In the genomic region with DNA sequence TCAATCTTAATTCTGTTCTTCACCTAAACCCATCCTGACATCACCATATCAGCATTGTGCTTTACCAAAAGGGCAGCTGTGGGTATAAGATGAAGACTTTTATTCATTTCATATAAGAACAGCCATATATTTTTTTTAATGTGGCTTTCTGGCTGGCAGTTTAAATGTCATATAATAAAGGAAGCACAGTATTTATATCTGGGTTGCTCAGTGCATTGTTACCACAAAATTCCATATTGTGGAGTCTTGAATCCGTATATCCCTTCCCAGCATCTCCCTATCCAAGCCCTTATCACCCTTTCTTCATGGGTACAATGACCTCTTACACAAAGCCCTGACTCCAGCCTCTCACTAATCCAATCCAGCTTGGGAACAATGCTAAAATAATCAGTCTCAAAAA, we compare ENCODE assay signal across 29 cellular contexts.
"Had no signal": no experiment of that assay in that cellular context is flagged by ENCODE, and none has a peak within 500 bp of the region (broad histone marks: within the 10 kb centered on the region; RNA-seq: fewer than 3 reads in every experiment).

No MANE protein-coding gene starts in this region.

- H3K4me3 Mint-ChIP-seq: activated CD4-positive, alpha-beta memory T cell treated with anti-CD3 and anti-CD28 coated beads for 36 hours; activated CD4-positive, alpha-beta T cell treated with anti-CD3 and anti-CD28 coated beads for 36 hours; activated CD4-positive, alpha-beta T cell treated with anti-CD3 and anti-CD28 coated beads, Interleukin-2, amount 10 ng/mL, durations not matched to agents 24 days and 14 days; activated naive CD4-positive, alpha-beta T cell treated with anti-CD3 and anti-CD28 coated beads, Interleukin-2, amount 10 ng/mL, durations not matched to agents 7 days and 5 days; activated naive CD8-positive, alpha-beta T cell treated with anti-CD3 and anti-CD28 coated beads, Interleukin-2, amount 10 ng/mL, durations not matched to agents 7 days and 5 days; activated T-cell treated with anti-CD3 and anti-CD28 coated beads, Interleukin-2, amount 50 U/mL, for 24 hours; activated T-cell treated with anti-CD3 and anti-CD28 coated beads, Interleukin-2, amount 50 U/mL, for 72 hours; brain; endodermal cell had no signal

- H3K4me3 ChIP-seq: ascending aorta, breast epithelium, cardiac muscle cell, colonic mucosa, gastrocnemius medialis, heart left ventricle had no signal

- DNase-seq: activated CD4-positive, alpha-beta memory T cell treated with anti-CD3 and anti-CD28 coated beads for 36 hours; activated CD4-positive, alpha-beta T cell treated with anti-CD3 and anti-CD28 coated beads for 36 hours; activated CD4-positive, alpha-beta T cell treated with anti-CD3 and anti-CD28 coated beads, Interleukin-2, amount 10 ng/mL, durations not matched to agents 24 days and 14 days; activated CD4-positive, CD25-positive, alpha-beta regulatory T cell; activated CD4-positive, CD25-positive, alpha-beta regulatory T cell treated with anti-CD3 and anti-CD28 coated beads, Interleukin-2, amount 50 U/mL, for 72 hours; activated CD8-positive, alpha-beta memory T cell treated with anti-CD3 and anti-CD28 coated beads, Interleukin-2, amount 50 U/mL, for 48 hours; activated gamma-delta T cell; activated naive CD4-positive, alpha-beta T cell; activated naive CD4-positive, alpha-beta T cell treated with anti-CD3 and anti-CD28 coated beads, Interleukin-2, amount 10 ng/mL, durations not matched to agents 7 days and 5 days; activated naive CD8-positive, alpha-beta T cell treated with anti-CD3 and anti-CD28 coated beads, Interleukin-2, amount 10 ng/mL, durations not matched to agents 7 days and 5 days; activated T-cell treated with anti-CD3 and anti-CD28 coated beads for 4 hours; activated T-cell treated with anti-CD3 and anti-CD28 coated beads, Interleukin-2, amount 50 U/mL, for 24 hours; activated T-cell treated with anti-CD3 and anti-CD28 coated beads, Interleukin-2, amount 50 U/mL, for 72 hours; central memory CD4-positive, alpha-beta T cell; cerebellar nuclear complex; colonic mucosa; effector memory CD4-positive, alpha-beta T cell; endodermal cell; foreskin fibroblast; gastrocnemius medialis; glutamatergic neuron; heart left ventricle; T-helper 1 cell; T-helper 2 cell had no signal

- H3K9me3 ChIP-seq: ascending aorta, breast epithelium, colonic mucosa, gastrocnemius medialis, heart left ventricle had no signal

- H3K27ac ChIP-seq: ascending aorta, breast epithelium, cardiac muscle cell, colonic mucosa, gastrocnemius medialis, heart left ventricle had no signal

- H3K36me3 ChIP-seq: ascending aorta, breast epithelium, cardiac muscle cell, colonic mucosa, gastrocnemius medialis, heart left ventricle had no signal

- H3K27me3 Mint-ChIP-seq: activated CD4-positive, alpha-beta T cell treated with anti-CD3 and anti-CD28 coated beads for 36 hours; activated naive CD4-positive, alpha-beta T cell treated with anti-CD3 and anti-CD28 coated beads, Interleukin-2, amount 10 ng/mL, durations not matched to agents 7 days and 5 days; brain had no signal

- H3K27me3 ChIP-seq: ascending aorta, breast epithelium, cardiac muscle cell, colonic mucosa, gastrocnemius medialis, heart left ventricle had no signal

- ATAC-seq: activated CD4-positive, alpha-beta T cell treated with anti-CD3 and anti-CD28 coated beads for 36 hours; activated naive CD4-positive, alpha-beta T cell treated with anti-CD3 and anti-CD28 coated beads, Interleukin-2, amount 50 U/mL, for 72 hours; activated T-cell treated with anti-CD3 and anti-CD28 coated beads, Interleukin-2, amount 50 U/mL, for 72 hours; gastrocnemius medialis; heart left ventricle had no signal

- H3K4me1 Mint-ChIP-seq: activated CD4-positive, alpha-beta T cell treated with anti-CD3 and anti-CD28 coated beads for 36 hours; activated CD4-positive, alpha-beta T cell treated with anti-CD3 and anti-CD28 coated beads, Interleukin-2, amount 10 ng/mL, durations not matched to agents 24 days and 14 days; activated naive CD4-positive, alpha-beta T cell treated with anti-CD3 and anti-CD28 coated beads, Interleukin-2, amount 10 ng/mL, durations not matched to agents 7 days and 5 days; activated naive CD8-positive, alpha-beta T cell treated with anti-CD3 and anti-CD28 coated beads, Interleukin-2, amount 10 ng/mL, durations not matched to agents 7 days and 5 days had no signal

- H3K27ac Mint-ChIP-seq: activated CD4-positive, alpha-beta memory T cell treated with anti-CD3 and anti-CD28 coated beads for 36 hours; activated CD4-positive, alpha-beta T cell treated with anti-CD3 and anti-CD28 coated beads for 36 hours; activated CD4-positive, alpha-beta T cell treated with anti-CD3 and anti-CD28 coated beads, Interleukin-2, amount 10 ng/mL, durations not matched to agents 24 days and 14 days; activated naive CD4-positive, alpha-beta T cell treated with anti-CD3 and anti-CD28 coated beads, Interleukin-2, amount 10 ng/mL, durations not matched to agents 7 days and 5 days; activated naive CD4-positive, alpha-beta T cell treated with anti-CD3 and anti-CD28 coated beads, Interleukin-2, amount 50 U/mL, for 72 hours; activated naive CD8-positive, alpha-beta T cell treated with anti-CD3 and anti-CD28 coated beads, Interleukin-2, amount 10 ng/mL, durations not matched to agents 7 days and 5 days; activated T-cell treated with anti-CD3 and anti-CD28 coated beads, Interleukin-2, amount 50 U/mL, for 24 hours; activated T-cell treated with anti-CD3 and anti-CD28 coated beads, Interleukin-2, amount 50 U/mL, for 72 hours; brain; endodermal cell had no signal

- H3K36me3 Mint-ChIP-seq: activated CD4-positive, alpha-beta memory T cell treated with anti-CD3 and anti-CD28 coated beads for 36 hours; activated naive CD4-positive, alpha-beta T cell treated with anti-CD3 and anti-CD28 coated beads, Interleukin-2, amount 10 ng/mL, durations not matched to agents 7 days and 5 days; activated naive CD4-positive, alpha-beta T cell treated with anti-CD3 and anti-CD28 coated beads, Interleukin-2, amount 50 U/mL, for 72 hours; activated naive CD8-positive, alpha-beta T cell treated with anti-CD3 and anti-CD28 coated beads, Interleukin-2, amount 10 ng/mL, durations not matched to agents 7 days and 5 days; brain had no signal

- H3K4me1 ChIP-seq: breast epithelium, colonic mucosa, gastrocnemius medialis had no signal
